9 cellular contexts compared by ENCODE assay signal in the genomic region with DNA sequence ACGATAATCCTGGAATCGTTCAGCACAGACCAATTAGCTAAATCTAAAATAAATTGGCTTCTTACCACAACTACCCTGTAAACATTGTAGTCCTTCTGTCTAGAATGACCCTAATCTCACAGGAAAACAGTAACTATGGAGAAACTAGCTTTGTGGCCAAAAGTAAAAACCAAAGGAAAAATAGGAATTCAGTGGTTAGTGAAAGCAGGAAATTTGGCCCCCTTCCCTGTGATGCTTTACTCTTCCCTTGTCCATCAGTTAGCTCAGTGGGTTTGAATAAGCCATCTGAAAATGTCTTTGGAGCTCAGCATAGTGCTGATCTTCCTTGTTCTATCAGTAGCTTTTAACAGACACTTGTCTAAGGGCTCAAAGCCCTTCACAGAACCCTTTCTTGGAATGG. TPM values are rescaled to one million over a fixed set of nuclear protein-coding genes. Genes with fewer than 3 reads are reported as not detected.
DNase-seq lines count a peak whose midpoint lies in the region; ATAC-seq, FAIRE-seq and TF ChIP-seq lines count a peak whose summit lies in the region.
"Had no signal": no experiment of that assay in that cellular context is flagged by ENCODE, and none has a peak within 500 bp of the region (broad histone marks: within the 10 kb centered on the region; RNA-seq: fewer than 3 reads in every experiment).

No MANE protein-coding gene starts in this region.

- H3K9me2 ChIP-seq in PC-3 (replicated peaks; ENCODE audit: low read length): no peaks in the 10 kb centered on the region

- H3K36me3 ChIP-seq in PC-3 (ENCODE audit: low read depth, low read length) (peaks cover 31% of the 10 kb centered on the region), esophagus squamous epithelium (peaks cover 0 to 32% (median 11%) of the 10 kb centered on the region in 3 donors), sigmoid colon (peaks cover 0 to 18% (median 1%) of the 10 kb centered on the region in 4 donors), mucosa of descending colon (ENCODE audit: low read depth) (no peaks in the 10 kb centered on the region)

- FAIRE-seq in frontal cortex (lab: Jason Lieb, UNC): no peak

- CTCF ChIA-PET in PC-3 (lab: Charles Lee): no interaction called here

- WGBS in esophagus squamous epithelium, 2 donors: 18 to 30% methylated on average over 2 of the region's 2 CpGs
- 12 to 32% methylated on average over 2 of the region's 2 CpGs for WGBS in sigmoid colon, 2 donors

- no TSS peak for BruUV-seq in PC-3 (replicated peaks; lab: Mats Ljungman, UMichigan)

- TF ChIP-seq POLR2A in esophagus squamous epithelium (IDR thresholded peaks at IDR 0.05): no peak
- TF ChIP-seq POLR2A in sigmoid colon (IDR thresholded peaks at IDR 0.05): no peak

- TF ChIP-seq EP300 in sigmoid colon (IDR thresholded peaks at IDR 0.05): no peak

- no peaks in the 10 kb centered on the region for H3F3A ChIP-seq in PC-3 (ENCODE audit: low read length, unreplicated experiment)

- peaks cover 32% of the 10 kb centered on the region for H3K4me1 ChIP-seq in PC-3 (ENCODE audit: insufficient read depth, low read length)
- H3K4me1 ChIP-seq in esophagus squamous epithelium: peaks cover 4 to 52% (median 14%) of the 10 kb centered on the region in 3 donors
- peaks cover 0 to 40% (median 19%) of the 10 kb centered on the region in 4 donors for H3K4me1 ChIP-seq in sigmoid colon
- peaks cover 19% of the 10 kb centered on the region for H3K4me1 ChIP-seq in mucosa of descending colon (ENCODE audit: low read depth)

- H4K20me1 ChIP-seq in PC-3 (ENCODE audit: low read length): peaks cover 39% of the 10 kb centered on the region

- no peak overlapping the region for H2AFZ ChIP-seq in PC-3 (ENCODE audit: low read length)

- intact Hi-C loops in PC-3 (cut with micrococcal nuclease): loop anchor here (5.0 to 10.0 kb wide), 6 partner anchors 45 to 658 kb away; partner anchors contain the start of gene KPNA4
- intact Hi-C loops in esophagus squamous epithelium (cut with DNase I): no loop called here
- intact Hi-C loops in sigmoid colon (cut with DNase I): loop anchor here (5.0 kb wide), 1 partner anchor 655 kb away; the partner anchor contains the start of gene KPNA4
- intact Hi-C loops in mucosa of descending colon (cut with DNase I, micrococcal nuclease): no loop called here

- no peak overlapping the region for H3K27ac ChIP-seq in PC-3 (ENCODE audit: low read length)
- peak overlapping the region in 2 of 4 donors; percentile 91 to 98 for H3K27ac ChIP-seq in esophagus squamous epithelium
- no peak overlapping the region for H3K27ac ChIP-seq in sigmoid colon

- ATAC-seq in PC-3 (no peak), mucosa of descending colon (no peak)
- ATAC-seq: sciatic nerve had no signal

- peak; percentile 31 for DNase-seq in PC-3
- DNase-seq in esophagus squamous epithelium (lab: John Stamatoyannopoulos, UW): no peak
- no peak for DNase-seq in sigmoid colon
- no peak for DNase-seq in frontal cortex (ENCODE audit: low spot score in 2 of 2)
- no peak for DNase-seq in mucosa of descending colon
- DNase-seq in NCI-H524 treated with DMSO at 0.1 percent for 48 hours (lab: John Stamatoyannopoulos, UW): no peak
- no peak for DNase-seq in DMS79 treated with DMSO at 0.1 percent for 48 hours (lab: John Stamatoyannopoulos, UW)

- H3K79me2 ChIP-seq in PC-3 (ENCODE audit: low read length): peaks cover 63% of the 10 kb centered on the region

- H3K9me3 ChIP-seq in PC-3 (ENCODE audit: low read length): no peaks in the 10 kb centered on the region
- no peaks in the 10 kb centered on the region for H3K9me3 ChIP-seq in esophagus squamous epithelium
- no peaks in the 10 kb centered on the region for H3K9me3 ChIP-seq in sigmoid colon
- H3K9me3 ChIP-seq in mucosa of descending colon: no peaks in the 10 kb centered on the region

- peak overlapping the region; percentile 98 for H3K9ac ChIP-seq in PC-3 (ENCODE audit: low read length)

- no peaks in the 10 kb centered on the region for H3K27me3 ChIP-seq in PC-3 (ENCODE audit: low read length)
- H3K27me3 ChIP-seq in esophagus squamous epithelium: no peaks in the 10 kb centered on the region
- H3K27me3 ChIP-seq in sigmoid colon: no peaks in the 10 kb centered on the region

- POLR2A ChIA-PET in PC-3 (lab: Charles Lee; ENCODE audit: unreplicated experiment): no interaction called here

- peak overlapping the region; percentile 84 for H3K4me2 ChIP-seq in PC-3 (ENCODE audit: low read length)

- TF ChIP-seq CTCF in PC-3 (conservative IDR thresholded peaks at IDR 0.05; ENCODE audit: low read depth, low read length): no peak
- no peak for TF ChIP-seq CTCF in esophagus squamous epithelium (IDR thresholded peaks at IDR 0.05)
- no peak for TF ChIP-seq CTCF in sigmoid colon (IDR thresholded peaks at IDR 0.05)
- TF ChIP-seq CTCF in mucosa of descending colon (IDR thresholded peaks at IDR 0.05): no peak

- H3K4me3 ChIP-seq in GM08714 (ENCODE audit: low read length) (peak overlapping the region; percentile 100), PC-3 (ENCODE audit: low read length) (peak overlapping the region; percentile 96), esophagus squamous epithelium (peak overlapping the region; percentile 4 to 99 (median 80)), sigmoid colon (peak overlapping the region in 3 of 4 donors; percentile 83 to 97 (median 96)), mucosa of descending colon (no peak overlapping the region)

RNA-seq across cellular contexts. Expression of gene NMD3, which starts 1.6 kb away (rescaled TPM):
- total RNA-seq in PC-3 (2014; rRNA removed) (65.3 and 72.6 TPM in 2 replicates), esophagus squamous epithelium (10 to 100 TPM; 24.5 to 56.1 (median 38.3) TPM), sigmoid colon (10 to 100 TPM; 42.4 to 58.3 (median 49.7) TPM), frontal cortex (72.6 TPM), mucosa of descending colon (10 to 100 TPM; 31.3 to 47.9 (median 36.5) TPM)
- 10 to 100 TPM; 20.7 to 28.2 (median 21.0) TPM for polyA plus RNA-seq in sigmoid colon

Comparison
In these comparisons a context has a peak if more than half of its experiments do, and no peak if none do; other contexts are left out.
1. intact Hi-C loops: an anchor here in PC-3 (5.0 to 10.0 kb wide) and sigmoid colon (5.0 kb wide); none called in esophagus squamous epithelium and mucosa of descending colon.